Comparison of ENCODE assay signal across 1 cellular context in genomic region chr7:143426479-143427142, GRCh38.
TF ChIP-seq lines count a peak whose summit lies in the region.

No MANE protein-coding gene starts in this region.

TF ChIP-seq in K562, 482 proteins besides CTCF, POLR2A, EP300 and RAD21 (continued from another document and continues in another):
- TF ChIP-seq ZNF655 (CRISPR knock-in tag; IDR thresholded peaks at IDR 0.05) (no peak), ZNF41 (CRISPR knock-in tag; conservative IDR thresholded peaks at IDR 0.05) (no peak), CEBPB (tag; IDR thresholded peaks at IDR 0.05) (peak; percentile 72), IRF9 (tag; IDR thresholded peaks at IDR 0.05) (no peak), CXXC5 (CRISPR knock-in tag; IDR thresholded peaks at IDR 0.05) (peak; percentile 32), FOXO4 (CRISPR knock-in tag; IDR thresholded peaks at IDR 0.05) (no peak), ZSCAN29 (IDR thresholded peaks at IDR 0.05) (no peak), ZNF75A (CRISPR knock-in tag; IDR thresholded peaks at IDR 0.05) (no peak), GTF2A2 (tag; IDR thresholded peaks at IDR 0.05) (no peak), ZNF263 (CRISPR knock-in tag; IDR thresholded peaks at IDR 0.05; ENCODE audit: borderline replicate concordance) (no peak), ARID3A (IDR thresholded peaks at IDR 0.05; ENCODE audit: borderline replicate concordance, low read depth, low read length) (0 out of 2 replicates have a peak, but pooled peaks have one; percentile 67), ZBTB26 (CRISPR knock-in tag; IDR thresholded peaks at IDR 0.05) (no peak), ZFPM2 (CRISPR knock-in tag; IDR thresholded peaks at IDR 0.05) (no peak), TBL1XR1 (IDR thresholded peaks at IDR 0.05; ENCODE audit: low read length in 2 of 2) (peak in 1 of 2 experiments; percentile 83; a peak in 2 of 4 replicates), ETV6 (IDR thresholded peaks at IDR 0.05; ENCODE audit: borderline replicate concordance in 1 of 2, low read depth in 2 of 2, low read length in 1 of 2) (no peak), ETV6 (CRISPR knock-in tag; IDR thresholded peaks at IDR 0.05; ENCODE audit: borderline replicate concordance) (no peak), HDAC6 (IDR thresholded peaks at IDR 0.05; ENCODE audit: low read depth, low read length) (no peak), NFATC3 (IDR thresholded peaks at IDR 0.05) (no peak), ZNF121 (CRISPR knock-in tag; conservative IDR thresholded peaks at IDR 0.05) (no peak), TGIF2 (CRISPR knock-in tag; IDR thresholded peaks at IDR 0.05) (no peak), ZKSCAN8 (CRISPR knock-in tag; IDR thresholded peaks at IDR 0.05) (no peak), ZNF511 (CRISPR knock-in tag; IDR thresholded peaks at IDR 0.05) (no peak), CBX5 (IDR thresholded peaks at IDR 0.05; ENCODE audit: borderline replicate concordance, low read depth) (no peak), ZNF217 (CRISPR knock-in tag; IDR thresholded peaks at IDR 0.05) (no peak), REST (CRISPR knock-in tag; IDR thresholded peaks at IDR 0.05; ENCODE audit: low read depth) (no peak), SRSF1 (IDR thresholded peaks at IDR 0.05; ENCODE audit: low read depth, low read length) (no peak), PTTG1 (tag; IDR thresholded peaks at IDR 0.05; ENCODE audit: low read depth) (no peak), NUFIP1 (IDR thresholded peaks at IDR 0.05; ENCODE audit: partially characterized antibody) (no peak), ZNF395 (CRISPR knock-in tag; IDR thresholded peaks at IDR 0.05) (no peak), ESRRB (CRISPR knock-in tag; IDR thresholded peaks at IDR 0.05; ENCODE audit: borderline replicate concordance) (no peak), AFF4 (CRISPR knock-in tag; IDR thresholded peaks at IDR 0.05) (no peak), PPARD (CRISPR knock-in tag; IDR thresholded peaks at IDR 0.05) (no peak), ELK3 (CRISPR knock-in tag; IDR thresholded peaks at IDR 0.05) (no peak), E2F6 (IDR thresholded peaks at IDR 0.05; ENCODE audit: borderline replicate concordance in 1 of 2, extremely low read depth in 1 of 2, insufficient read depth in 1 of 2, insufficient read length in 1 of 2, low read depth in 1 of 2, low read length in 1 of 2, poor library complexity in 1 of 2, severe bottlenecking in 1 of 2) (no peak), RCOR1 (IDR thresholded peaks at IDR 0.05; ENCODE audit: borderline replicate concordance in 1 of 2, low read depth in 2 of 2, low read length in 2 of 2) (peak; percentile 52 to 81; a peak in 3 of 4 replicates), ZNF124 (CRISPR knock-in tag; IDR thresholded peaks at IDR 0.05) (no peak), GMEB1 (CRISPR knock-in tag; IDR thresholded peaks at IDR 0.05) (no peak), TCF7 (IDR thresholded peaks at IDR 0.05; ENCODE audit: borderline replicate concordance) (no peak), MTF1 (CRISPR knock-in tag; IDR thresholded peaks at IDR 0.05; ENCODE audit: borderline replicate concordance) (no peak), TARDBP (IDR thresholded peaks at IDR 0.05) (no peak), HSF4 (CRISPR knock-in tag; IDR thresholded peaks at IDR 0.05; ENCODE audit: borderline replicate concordance) (no peak), EGR1 (conservative IDR thresholded peaks at IDR 0.05) (no peak), U2AF1 (optimal IDR thresholded peaks at IDR 0.05; ENCODE audit: low read depth, low read length) (no peak), POLR3A (IDR thresholded peaks at IDR 0.05; ENCODE audit: borderline replicate concordance, extremely low read depth, insufficient read depth, insufficient read length) (no peak)
